ENCODE assay signal across 1 cellular context in the genomic region with DNA sequence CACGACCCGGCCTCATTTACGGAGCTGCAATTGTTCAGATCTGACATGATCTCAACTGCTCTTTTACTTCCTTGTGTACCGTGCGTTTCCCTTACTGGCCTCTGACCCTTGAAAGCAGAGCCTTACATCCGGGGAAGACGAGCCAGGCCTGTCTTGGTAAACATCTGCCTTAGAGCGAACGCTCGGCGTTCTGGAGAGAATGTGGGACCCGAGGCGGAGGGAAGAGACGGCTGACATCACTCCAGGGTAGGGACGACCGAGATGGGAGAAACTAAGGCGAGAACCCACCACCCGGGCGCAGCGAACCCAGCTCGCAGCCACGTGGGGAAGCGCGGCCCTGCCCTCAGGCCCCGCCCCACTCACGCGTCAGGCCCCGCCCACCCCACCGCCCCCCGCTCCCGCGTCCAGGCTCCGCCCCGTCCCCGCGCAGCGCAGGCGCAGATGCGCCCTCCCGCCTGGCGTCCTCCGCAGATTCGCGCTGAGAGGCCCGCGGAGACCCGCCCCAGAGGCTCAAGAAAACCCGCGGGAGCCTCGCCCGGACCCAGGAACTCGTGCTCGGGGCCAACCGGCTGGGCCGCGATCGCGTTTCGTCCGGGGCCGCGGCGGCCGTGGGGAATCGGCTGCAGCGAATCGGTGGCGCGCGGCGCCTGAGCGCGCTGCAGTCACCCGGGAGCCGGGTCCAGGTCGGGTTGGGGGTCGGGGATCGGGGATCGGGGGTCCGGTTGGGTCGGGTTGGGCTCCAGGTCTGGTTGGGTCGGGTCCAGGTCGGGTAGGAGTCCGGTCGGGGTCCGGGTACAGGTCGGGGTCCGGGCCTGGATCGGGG.
TF ChIP-seq lines count a peak whose summit lies in the region.

A gene (plus strand): TSS at position 438 of the 823 bp plus-strand sequence. CDS start 922 bp downstream, outside the sequence.

TF ChIP-seq in WTC11, 78 proteins besides CTCF, POLR2A, EP300 and RAD21 (continued from another document):
- TF ChIP-seq, protein P1, sequence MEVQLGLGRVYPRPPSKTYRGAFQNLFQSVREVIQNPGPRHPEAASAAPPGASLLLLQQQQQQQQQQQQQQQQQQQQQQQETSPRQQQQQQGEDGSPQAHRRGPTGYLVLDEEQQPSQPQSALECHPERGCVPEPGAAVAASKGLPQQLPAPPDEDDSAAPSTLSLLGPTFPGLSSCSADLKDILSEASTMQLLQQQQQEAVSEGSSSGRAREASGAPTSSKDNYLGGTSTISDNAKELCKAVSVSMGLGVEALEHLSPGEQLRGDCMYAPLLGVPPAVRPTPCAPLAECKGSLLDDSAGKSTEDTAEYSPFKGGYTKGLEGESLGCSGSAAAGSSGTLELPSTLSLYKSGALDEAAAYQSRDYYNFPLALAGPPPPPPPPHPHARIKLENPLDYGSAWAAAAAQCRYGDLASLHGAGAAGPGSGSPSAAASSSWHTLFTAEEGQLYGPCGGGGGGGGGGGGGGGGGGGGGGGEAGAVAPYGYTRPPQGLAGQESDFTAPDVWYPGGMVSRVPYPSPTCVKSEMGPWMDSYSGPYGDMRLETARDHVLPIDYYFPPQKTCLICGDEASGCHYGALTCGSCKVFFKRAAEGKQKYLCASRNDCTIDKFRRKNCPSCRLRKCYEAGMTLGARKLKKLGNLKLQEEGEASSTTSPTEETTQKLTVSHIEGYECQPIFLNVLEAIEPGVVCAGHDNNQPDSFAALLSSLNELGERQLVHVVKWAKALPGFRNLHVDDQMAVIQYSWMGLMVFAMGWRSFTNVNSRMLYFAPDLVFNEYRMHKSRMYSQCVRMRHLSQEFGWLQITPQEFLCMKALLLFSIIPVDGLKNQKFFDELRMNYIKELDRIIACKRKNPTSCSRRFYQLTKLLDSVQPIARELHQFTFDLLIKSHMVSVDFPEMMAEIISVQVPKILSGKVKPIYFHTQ (CRISPR knock-in tag; IDR thresholded peaks at IDR 0.05), result no peak
TF ChIP-seq in WTC11: peak in this region for 15.
